Comparison of ENCODE assay signal across 21 cellular contexts in the genomic region with DNA sequence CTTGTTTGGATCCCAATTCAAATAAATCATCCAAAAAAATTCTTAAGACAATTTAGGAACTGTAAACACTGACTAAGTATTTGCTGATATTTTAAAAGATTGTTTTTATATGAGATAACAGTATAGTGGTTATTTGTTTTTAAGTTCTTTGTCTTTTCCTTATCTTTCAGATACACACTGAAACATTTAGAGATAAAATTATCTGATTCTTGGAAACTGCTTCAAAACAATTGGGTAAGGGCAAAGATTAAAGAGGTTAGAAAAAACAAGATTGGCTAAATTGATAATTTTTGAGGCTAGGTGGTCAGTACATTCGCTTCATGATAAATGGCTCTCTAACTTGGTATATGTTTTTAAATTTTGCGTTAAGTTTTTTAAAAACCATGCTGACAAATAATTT.
DNase-seq lines count a peak whose midpoint lies in the region; ATAC-seq and TF ChIP-seq lines count a peak whose summit lies in the region.
"Had no signal": no experiment of that assay in that cellular context is flagged by ENCODE, and none has a peak within 500 bp of the region (broad histone marks: within the 10 kb centered on the region; RNA-seq: fewer than 3 reads in every experiment).

No MANE protein-coding gene starts in this region.

- no peak overlapping the region for H3K27ac ChIP-seq in endodermal cell (ENCODE audit: low read depth, low read length)
- H3K27ac ChIP-seq: BLaER1, PC-9, SJCRH30 had no signal

- TF ChIP-seq CTCF in endodermal cell (conservative IDR thresholded peaks at IDR 0.05) (no peak), nephron (IDR thresholded peaks at IDR 0.05; ENCODE audit: unreplicated experiment in 3 of 3) (no peak), nephron progenitor cell (IDR thresholded peaks at IDR 0.05) (no peak)

- H3K9me3 Mint-ChIP-seq in endodermal cell, result peaks cover 54% of the 10 kb centered on the region
- peaks cover 33% of the 10 kb centered on the region for H3K9me3 Mint-ChIP-seq in nephron
- H3K9me3 Mint-ChIP-seq in nephron progenitor cell, result peaks cover 45% of the 10 kb centered on the region

- H3K27me3 Mint-ChIP-seq in endodermal cell (ENCODE audit: insufficient read depth) (no peaks in the 10 kb centered on the region), nephron (ENCODE audit: low read depth) (no peaks in the 10 kb centered on the region), nephron progenitor cell (ENCODE audit: low read depth, poor library complexity) (peaks cover 6% of the 10 kb centered on the region)

- no peaks in the 10 kb centered on the region for H3K36me3 ChIP-seq in endodermal cell (ENCODE audit: control insufficient read depth, insufficient read depth, low read length)
- H3K36me3 ChIP-seq: BLaER1, SJCRH30 had no signal

- no peaks in the 10 kb centered on the region for H3K27me3 ChIP-seq in endodermal cell (ENCODE audit: control insufficient read depth, insufficient read depth, low read length, poor library complexity, severe bottlenecking)
- H3K27me3 ChIP-seq: BLaER1, SJCRH30 had no signal

- 80 to 88% methylated on average over 1 to 2 of the region's 2 CpGs for WGBS in endodermal cell (ENCODE audit: insufficient coverage in 1 of 2, insufficient read length in 1 of 2), 2 experiments

- H3K9ac ChIP-seq in endodermal cell (ENCODE audit: extremely low read depth, low read length, poor library complexity, severe bottlenecking), result no peak overlapping the region
- H3K9ac ChIP-seq: BLaER1 had no signal

- peak overlapping the region; percentile 20 for H3K4me3 ChIP-seq in endodermal cell (ENCODE audit: low read length)
- H3K4me3 ChIP-seq: BLaER1, PC-9, SJCRH30 had no signal

- H3K27ac Mint-ChIP-seq in endodermal cell (no peak overlapping the region), nephron (peak overlapping the region in 2 of 3 experiments; percentile 2 to 54), nephron progenitor cell (no peak overlapping the region)
- H3K27ac Mint-ChIP-seq: CD4-positive, CD25-positive, alpha-beta regulatory T cell had no signal

- DNase-seq in CMK (ENCODE audit: low read depth) (peak; percentile 43), OCI-M1 (lab: John Stamatoyannopoulos, UW) (peak; percentile 34), endodermal cell (no peak), inferior parietal cortex (ENCODE audit: extremely low spot score) (no peak), nephron progenitor cell (no peak)
- no peak for DNase-seq in activated naive CD4-positive, alpha-beta T cell (lab: John Stamatoyannopoulos, UW)
- DNase-seq: CD4-positive, CD25-positive, alpha-beta regulatory T cell; DMS53; KBM-7; NCI-H446 treated with DMSO at 0.1 percent for 48 hours; NCI-H526; NCI-H82; NK-92 treated with Interleukin-12 subunit alpha and Interleukin-12 subunit beta, amount 100 ng/mL, for 24 hours; PC-9; SJCRH30 had no signal

- H3K36me3 Mint-ChIP-seq in endodermal cell (ENCODE audit: low read depth), result peaks cover 7% of the 10 kb centered on the region
- no peaks in the 10 kb centered on the region for H3K36me3 Mint-ChIP-seq in nephron (ENCODE audit: low read depth)
- peaks cover 7% of the 10 kb centered on the region for H3K36me3 Mint-ChIP-seq in nephron progenitor cell (ENCODE audit: low read depth)
- H3K36me3 Mint-ChIP-seq: CD4-positive, CD25-positive, alpha-beta regulatory T cell had no signal

- peaks cover 37% of the 10 kb centered on the region for H3K9me3 ChIP-seq in endodermal cell (ENCODE audit: control insufficient read depth, low read length)
- H3K9me3 ChIP-seq: SJCRH30 had no signal

- H3K4me1 ChIP-seq in endodermal cell (ENCODE audit: control insufficient read depth, insufficient read depth, low read length), result peaks cover 11% of the 10 kb centered on the region
- H3K4me1 ChIP-seq: BLaER1, SJCRH30 had no signal

- no peak for ATAC-seq in GM19035 (IDR thresholded peaks at IDR 0.05; ENCODE audit: unreplicated experiment)
- ATAC-seq: HCT116, Right ventricle myocardium inferior, SK-N-SH treated with all-trans-retinoic acid at 6 μM for 48 hours had no signal

- H3K4me3 Mint-ChIP-seq in endodermal cell, result no peak overlapping the region
- no peak overlapping the region for H3K4me3 Mint-ChIP-seq in nephron
- H3K4me3 Mint-ChIP-seq in nephron progenitor cell, result no peak overlapping the region
- H3K4me3 Mint-ChIP-seq: CD4-positive, CD25-positive, alpha-beta regulatory T cell had no signal

- H3K4me1 Mint-ChIP-seq in endodermal cell (peaks cover 10% of the 10 kb centered on the region), nephron (peaks cover 12% of the 10 kb centered on the region), nephron progenitor cell (peaks cover 19% of the 10 kb centered on the region)
- H3K4me1 Mint-ChIP-seq: CD4-positive, CD25-positive, alpha-beta regulatory T cell had no signal

Comparison
In these comparisons a context has a peak if more than half of its experiments do, and no peak if none do; other contexts are left out.
1. DNase-seq: peak in CMK (single experiment) and OCI-M1 (single experiment); none in endodermal cell (single experiment), inferior parietal cortex (single experiment), activated naive CD4-positive, alpha-beta T cell (0 of 4) and nephron progenitor cell (single experiment).
2. H3K27ac Mint-ChIP-seq: peak in nephron (2 of 3); none in endodermal cell (single experiment) and nephron progenitor cell (single experiment).